1 cellular context compared by ENCODE assay signal in the genomic region with DNA sequence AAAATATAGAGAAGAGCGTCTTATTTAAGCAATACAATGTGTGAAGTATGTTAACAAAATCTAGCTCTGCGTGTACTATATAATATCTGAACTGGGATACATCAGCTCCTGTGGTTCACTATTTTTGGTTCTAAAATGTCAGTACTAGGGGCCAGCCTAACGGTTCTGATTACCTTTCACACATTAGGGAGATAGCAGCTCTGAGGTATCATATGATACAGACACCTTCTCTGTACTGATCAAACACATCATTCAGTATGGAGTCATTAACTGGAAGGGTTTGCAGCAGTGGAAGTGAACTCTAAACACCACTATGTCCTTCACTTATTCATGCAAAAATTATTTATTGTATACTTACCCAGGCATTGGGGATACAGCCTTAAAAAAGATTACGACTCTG.
TF ChIP-seq lines count a peak whose summit lies in the region.

No MANE protein-coding gene starts in this region.

TF ChIP-seq in A549, 52 proteins besides CTCF, POLR2A, EP300 and RAD21 (continued from another document):
- TF ChIP-seq HOXB13 (CRISPR knock-in tag; IDR thresholded peaks at IDR 0.05; ENCODE audit: low read depth) (no peak), GATA3 (IDR thresholded peaks at IDR 0.05; ENCODE audit: borderline replicate concordance) (no peak), EHMT2 (IDR thresholded peaks at IDR 0.05; ENCODE audit: low read depth) (no peak), TFCP2L1 (CRISPR knock-in tag; IDR thresholded peaks at IDR 0.05) (no peak)
- TF ChIP-seq, protein P1, sequence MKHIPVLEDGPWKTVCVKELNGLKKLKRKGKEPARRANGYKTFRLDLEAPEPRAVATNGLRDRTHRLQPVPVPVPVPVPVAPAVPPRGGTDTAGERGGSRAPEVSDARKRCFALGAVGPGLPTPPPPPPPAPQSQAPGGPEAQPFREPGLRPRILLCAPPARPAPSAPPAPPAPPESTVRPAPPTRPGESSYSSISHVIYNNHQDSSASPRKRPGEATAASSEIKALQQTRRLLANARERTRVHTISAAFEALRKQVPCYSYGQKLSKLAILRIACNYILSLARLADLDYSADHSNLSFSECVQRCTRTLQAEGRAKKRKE (CRISPR knock-in tag; IDR thresholded peaks at IDR 0.05; ENCODE audit: low read depth), result no peak
TF ChIP-seq in A549: peak in this region for 0.
